ENCODE assay signal across 25 cellular contexts in the genomic region with DNA sequence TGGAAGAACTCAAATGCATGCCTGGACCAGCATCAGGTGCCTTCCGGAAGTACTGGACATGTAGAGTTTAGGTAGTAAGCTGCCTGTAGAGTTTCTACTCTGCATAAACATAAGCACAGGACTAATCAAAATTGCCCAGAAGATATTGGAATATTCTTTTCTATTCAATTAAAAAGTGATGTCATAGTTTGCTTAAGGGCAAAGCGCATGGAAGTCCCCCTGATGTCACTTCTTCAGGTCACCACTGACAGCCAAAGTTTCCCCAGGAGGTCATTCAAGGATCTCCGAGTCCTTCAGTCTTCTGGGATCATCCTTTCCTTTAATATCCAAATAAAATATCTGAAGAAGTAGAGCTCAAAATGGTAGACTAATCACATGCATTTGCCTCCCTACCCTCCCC. TPM values are rescaled to one million over a fixed set of nuclear protein-coding genes. Genes with fewer than 3 reads are reported as not detected.
DNase-seq lines count a peak whose midpoint lies in the region; ATAC-seq, FAIRE-seq and TF ChIP-seq lines count a peak whose summit lies in the region.
"Had no signal": no experiment of that assay in that cellular context is flagged by ENCODE, and none has a peak within 500 bp of the region (broad histone marks: within the 10 kb centered on the region; RNA-seq: fewer than 3 reads in every experiment).

No MANE protein-coding gene starts in this region.

- H3K27ac ChIP-seq in HepG2 (ENCODE audit: extremely low read length, insufficient read depth, low read length): no peak overlapping the region
- no peak overlapping the region for H3K27ac ChIP-seq in right lobe of liver
- no peak overlapping the region for H3K27ac ChIP-seq in HEK293 (ENCODE audit: extremely low read depth, low read depth, low read length)
- H3K27ac ChIP-seq: BLaER1 had no signal

- no peaks in the 10 kb centered on the region for H3K79me2 ChIP-seq in HepG2 (ENCODE audit: insufficient read depth, low read length)

- H3K36me3 ChIP-seq in HepG2 (replicated peaks in 1 of 2; ENCODE audit: control insufficient read depth in 1 of 2, insufficient read depth in 2 of 2, low read length in 2 of 2): no peaks in the 10 kb centered on the region
- no peaks in the 10 kb centered on the region for H3K36me3 ChIP-seq in right lobe of liver
- H3K36me3 ChIP-seq in HEK293 (ENCODE audit: control insufficient read depth in 2 of 2, insufficient read depth in 1 of 2, low read length in 2 of 2): no peaks in the 10 kb centered on the region
- H3K36me3 ChIP-seq: BE2C, BLaER1 had no signal

- peaks cover 4% of the 10 kb centered on the region; the same call in 1 of the 2 replicates for H3K9me3 ChIP-seq in HepG2 (ENCODE audit: low read length)
- H3K9me3 ChIP-seq in right lobe of liver: no peaks in the 10 kb centered on the region
- no peaks in the 10 kb centered on the region for H3K9me3 ChIP-seq in HEK293 (ENCODE audit: control insufficient read depth, insufficient read depth, low read depth, low read length)
- H3K9me3 ChIP-seq: BE2C had no signal

- peaks cover 0 to 13% of the 10 kb centered on the region in 2 experiments; a peak in 1 of 5 replicates for H3K27me3 ChIP-seq in HepG2 (ENCODE audit: control insufficient read depth in 1 of 2, insufficient read depth in 2 of 2, low read length in 2 of 2)
- no peaks in the 10 kb centered on the region for H3K27me3 ChIP-seq in right lobe of liver
- H3K27me3 ChIP-seq: BLaER1 had no signal

- no peak for FAIRE-seq in HepG2 (lab: Jason Lieb, UNC)
- FAIRE-seq: A204.1, GM12878, GM12892, GM18507, GM19239 had no signal

- DNase-seq in HepG2 (ENCODE audit: low spot score) (no peak), right lobe of liver (no peak)
- DNase-seq: 8988T; ACHN; BE2C; C1 segment of cervical spinal cord; CD4-positive, alpha-beta memory T cell; CD4-positive, CD25-positive, alpha-beta regulatory T cell; CD8-positive, alpha-beta memory T cell; COR-L47; DMS 273 treated with DMSO at 0.1 percent for 48 hours; DMS153; DMS53; DND-41; EL; GDM1 had no signal

- no TSS peak for BruUV-seq in HepG2 (replicated peaks; lab: Mats Ljungman, UMichigan)

- H2AFZ ChIP-seq in HepG2 (ENCODE audit: low read length): no peak overlapping the region

- TF ChIP-seq EP300 in HepG2 (IDR thresholded peaks at IDR 0.05; ENCODE audit: low read depth in 2 of 2, low read length in 2 of 2) (no peak), HepG2 (CRISPR knock-in tag; IDR thresholded peaks at IDR 0.05; ENCODE audit: borderline replicate concordance) (no peak)

- no peak overlapping the region for H3K4me2 ChIP-seq in HepG2 (ENCODE audit: low read depth, low read length)

- intact Hi-C loops in HepG2 (cut with micrococcal nuclease; ENCODE audit: unreplicated experiment): no loop called here
- intact Hi-C loops in right lobe of liver (cut with DNase I): no loop called here

- H4K20me1 ChIP-seq in HepG2 (ENCODE audit: insufficient read depth, low read length): no peaks in the 10 kb centered on the region
- H4K20me1 ChIP-seq: BLaER1 had no signal

- H3K9ac ChIP-seq in HepG2 (ENCODE audit: insufficient read depth, low read depth, low read length): no peak overlapping the region
- H3K9ac ChIP-seq: BLaER1 had no signal

- H3K4me1 ChIP-seq in HepG2 (ENCODE audit: insufficient read depth, low read length): no peaks in the 10 kb centered on the region
- no peaks in the 10 kb centered on the region for H3K4me1 ChIP-seq in right lobe of liver
- peaks cover 3% of the 10 kb centered on the region; the same call in 1 of the 2 replicates for H3K4me1 ChIP-seq in HEK293 (ENCODE audit: control insufficient read depth, insufficient read depth, low read length)
- H3K4me1 ChIP-seq: BE2C had no signal

- TF ChIP-seq RAD21 in HepG2 (CRISPR knock-in tag; IDR thresholded peaks at IDR 0.05): no peak

- H3K4me3 ChIP-seq in HepG2 (replicated peaks in 1 of 3; ENCODE audit: insufficient read depth in 1 of 3, low read depth in 2 of 3, low read length in 3 of 3) (no peak overlapping the region), right lobe of liver (no peak overlapping the region), HEK293 (ENCODE audit: low read depth, low read length) (no peak overlapping the region)
- H3K4me3 ChIP-seq: BLaER1, GM12878 had no signal

- POLR2A ChIA-PET in HepG2 (lab: Yijun Ruan, JAX): no interaction called here
- POLR2A ChIA-PET in HEK293 (lab: Yijun Ruan, JAX): no interaction called here

- 6% methylated on average over 3 of the region's 3 CpGs for WGBS in HepG2 (ENCODE audit: low lambda C conversion rate)
- WGBS in right lobe of liver (ENCODE audit: insufficient coverage, low coverage, low lambda C conversion rate, missing lambda C conversion rate): 58% methylated on average over 3 of the region's 3 CpGs

- TF ChIP-seq CTCF in HepG2 (CRISPR knock-in tag; IDR thresholded peaks at IDR 0.05) (no peak), right lobe of liver (IDR thresholded peaks at IDR 0.05) (no peak), HEK293 (tag by site-specific recombination; IDR thresholded peaks at IDR 0.05) (no peak)

- no peak for TF ChIP-seq POLR2A in HepG2 (IDR thresholded peaks at IDR 0.05; ENCODE audit: insufficient read depth in 1 of 2, low read depth in 2 of 2, low read length in 2 of 2)
- no peak for TF ChIP-seq POLR2A in right lobe of liver (IDR thresholded peaks at IDR 0.05)

- CTCF ChIA-PET in HepG2 (lab: Yijun Ruan, JAX; ENCODE audit: low intra/inter-chr PET ratio, low total read pairs): no interaction called here
- CTCF ChIA-PET in HEK293 (lab: Yijun Ruan, JAX): interaction anchor here (1.1 kb wide), 1 partner anchor 48 kb away, joined by 3 read pairs; no protein-coding TSS in a partner anchor

- ATAC-seq in HepG2: no peak
- ATAC-seq in right lobe of liver: no peak
- ATAC-seq in HG03439 (IDR thresholded peaks at IDR 0.05; ENCODE audit: unreplicated experiment): no peak
- ATAC-seq in GM19035 (IDR thresholded peaks at IDR 0.05; ENCODE audit: unreplicated experiment): no peak
- ATAC-seq: GM12878 had no signal

- in situ Hi-C loops in HepG2 (cut with HindIII; ENCODE audit: extremely low pct_ligation_motif_present, low pct_unique_long_range_greater_than_20kb): no loop called here

TF ChIP-seq in HepG2, 621 proteins besides CTCF, POLR2A, EP300 and RAD21 (continues in another document):
- TF ChIP-seq ZNF451 (CRISPR knock-in tag; IDR thresholded peaks at IDR 0.05): no peak

TF ChIP-seq in HEK293, 187 proteins besides CTCF, POLR2A, EP300 and RAD21:
- TF ChIP-seq ATF2 (tag by site-specific recombination; IDR thresholded peaks at IDR 0.05; ENCODE audit: low read depth) (peak; percentile 37; the same call in 1 of the 2 replicates), ZBTB44 (tag by site-specific recombination; IDR thresholded peaks at IDR 0.05) (no peak), ZNF366 (tag by site-specific recombination; conservative IDR thresholded peaks at IDR 0.05) (no peak), ZNF623 (tag by site-specific recombination; IDR thresholded peaks at IDR 0.05) (no peak)

RNA-seq across cellular contexts. Expression of gene RIN2, which starts 17.6 kb away (rescaled TPM):
- total RNA-seq in HepG2 (2016; rRNA removed; fragmentation: Illumina TruSeq; extraction: Trizol) (2.4 and 2.5 TPM in 2 replicates), right lobe of liver (10 to 100 TPM in 4 of 6 experiments, 1 to 10 TPM in 2; 7.0 to 37.7 (median 13.8) TPM)
- 0.97 and 1.3 TPM in 2 replicates for total RNA-seq in HepG2 (2016; cell fraction: cytosol; rRNA removed; fragmentation: Illumina TruSeq; extraction: Trizol; ENCODE audit: low read depth)
- 2.5 and 2.7 TPM in 2 replicates for total RNA-seq in HepG2 (2016; cell fraction: insoluble cytoplasmic fraction; rRNA removed; fragmentation: Illumina TruSeq; extraction: Trizol)
- 2.7 and 3.4 TPM in 2 replicates for total RNA-seq in HepG2 (2016; cell fraction: membrane; rRNA removed; fragmentation: Illumina TruSeq; extraction: Trizol)
- total RNA-seq in HepG2 (2016; cell fraction: nucleus; rRNA removed; fragmentation: Illumina TruSeq; extraction: Trizol): 2.6 and 4.1 TPM in 2 replicates
- 5.1 and 6.3 TPM in 2 replicates for polyA plus RNA-seq in HepG2 (2011; rRNA removed)
- polyA plus RNA-seq in HepG2 (2011; cell fraction: cytosol; rRNA removed): 2.9 and 3.5 TPM in 2 replicates
- polyA plus RNA-seq in HepG2 (2011; cell fraction: nucleus; rRNA removed): 7.6 and 9.1 TPM in 2 replicates
- 8.9 and 11.8 TPM in 2 replicates for polyA plus RNA-seq in HepG2 (2012)
- 1.6 TPM in 2 replicates for polyA plus RNA-seq in HepG2 (2016; cell fraction: cytosol; fragmentation: Illumina TruSeq; extraction: Trizol; ENCODE audit: low read depth)
- 1.5 and 1.8 TPM in 2 replicates for polyA plus RNA-seq in HepG2 (2016; cell fraction: insoluble cytoplasmic fraction; fragmentation: Illumina TruSeq; extraction: Trizol; ENCODE audit: low read depth)
- 2.1 and 2.3 TPM in 2 replicates for polyA plus RNA-seq in HepG2 (2016; cell fraction: membrane; fragmentation: Illumina TruSeq; extraction: Trizol; ENCODE audit: low read depth)
- polyA plus RNA-seq in HepG2 (2016; cell fraction: nucleus; fragmentation: Illumina TruSeq; extraction: Trizol; ENCODE audit: insufficient read depth, low read depth): 2.1 and 2.4 TPM in 2 replicates
- 10.0 and 31.5 TPM in 2 replicates for polyA minus RNA-seq in HepG2 (2011; rRNA and poly(A)+ RNA removed; ENCODE audit: low replicate concordance)
- 7.6 and 13.8 TPM in 2 replicates for polyA minus RNA-seq in HepG2 (2011; cell fraction: cytosol; rRNA and poly(A)+ RNA removed)
- 28.8 and 31.8 TPM in 2 replicates for polyA minus RNA-seq in HepG2 (2011; cell fraction: nucleus; rRNA and poly(A)+ RNA removed)
- polyA plus RNA-seq: CD4-positive, alpha-beta memory T cell; CD4-positive, CD25-positive, alpha-beta regulatory T cell; CD8-positive, alpha-beta memory T cell had no signal

Comparison
In these comparisons a context has a peak if more than half of its experiments do, and no peak if none do; other contexts are left out.
1. Of the 63 proteins assayed by ChIP-seq in both HepG2 and HEK293: peak only in HepG2: none; only in HEK293: ATF2; in both: none; in neither: 62.